In genomic region chr6:159168536-159169192, GRCh38 we compare ENCODE assay signal across 1 cellular context.
TF ChIP-seq lines count a peak whose summit lies in the region.

No MANE protein-coding gene starts in this region.

TF ChIP-seq in H1, 55 proteins besides CTCF, POLR2A, EP300 and RAD21 (continued from another document):
- TF ChIP-seq TAF7 (optimal IDR thresholded peaks at IDR 0.05; ENCODE audit: borderline replicate concordance, low read depth, low read length) (no peak), ASH2L (IDR thresholded peaks at IDR 0.05; ENCODE audit: low read length) (peak; percentile 30), CHD1 (IDR thresholded peaks at IDR 0.05; ENCODE audit: low read depth, low read length) (no peak), MAFK (IDR thresholded peaks at IDR 0.05; ENCODE audit: low read depth, low read length) (no peak), JUN (IDR thresholded peaks at IDR 0.05; ENCODE audit: low read depth, low read length) (no peak), SP2 (IDR thresholded peaks at IDR 0.05; ENCODE audit: low read length) (no peak), TBP (IDR thresholded peaks at IDR 0.05; ENCODE audit: low read depth, low read length) (no peak), HDAC6 (IDR thresholded peaks at IDR 0.05; ENCODE audit: low read depth, low read length) (no peak), CHD7 (IDR thresholded peaks at IDR 0.05; ENCODE audit: insufficient replicate concordance, low read length) (no peak), CREB1 (IDR thresholded peaks at IDR 0.05) (no peak), MAX (IDR thresholded peaks at IDR 0.05) (peak; percentile 92), PHF8 (conservative IDR thresholded peaks at IDR 0.05; ENCODE audit: low read depth, low read length) (no peak), FOSL1 (IDR thresholded peaks at IDR 0.05; ENCODE audit: insufficient read depth, low read depth, low read length) (no peak), SRF (IDR thresholded peaks at IDR 0.05; ENCODE audit: low read depth, low read length) (no peak), TEAD4 (IDR thresholded peaks at IDR 0.05; ENCODE audit: low read depth, low read length) (no peak), HDAC2 (IDR thresholded peaks at IDR 0.05; ENCODE audit: borderline replicate concordance in 1 of 2, low read depth in 2 of 2, low read length in 2 of 2) (no peak), EZH2 (IDR thresholded peaks at IDR 0.05; ENCODE audit: low read depth, low read length, severe bottlenecking) (peak; percentile 39), ATF3 (IDR thresholded peaks at IDR 0.05; ENCODE audit: insufficient read depth, low read depth, low read length) (no peak), YY1 (IDR thresholded peaks at IDR 0.05; ENCODE audit: low read depth, low read length) (no peak), CHD2 (IDR thresholded peaks at IDR 0.05; ENCODE audit: low read length) (no peak), RFX5 (IDR thresholded peaks at IDR 0.05; ENCODE audit: borderline replicate concordance, low read depth, low read length) (no peak), KDM1A (IDR thresholded peaks at IDR 0.05; ENCODE audit: borderline replicate concordance, low read length) (no peak), BRCA1 (IDR thresholded peaks at IDR 0.05; ENCODE audit: low read depth, low read length) (no peak), SIX5 (IDR thresholded peaks at IDR 0.05; ENCODE audit: low read depth, low read length) (no peak), GABPA (IDR thresholded peaks at IDR 0.05; ENCODE audit: borderline replicate concordance, insufficient read depth, low read length) (no peak), POLR2AphosphoS5 (IDR thresholded peaks at IDR 0.05; ENCODE audit: low read depth, low read length) (no peak), GTF2F1 (IDR thresholded peaks at IDR 0.05; ENCODE audit: borderline replicate concordance, low read depth, low read length) (no peak), CBX5 (IDR thresholded peaks at IDR 0.05; ENCODE audit: low read depth, low read length) (no peak), BACH1 (IDR thresholded peaks at IDR 0.05; ENCODE audit: low read length) (no peak), KDM5A (IDR thresholded peaks at IDR 0.05; ENCODE audit: low read length) (no peak), KDM4A (IDR thresholded peaks at IDR 0.05; ENCODE audit: low read depth, low read length, severe bottlenecking) (peak; percentile 37), NANOG (IDR thresholded peaks at IDR 0.05; ENCODE audit: insufficient read depth, low read depth, low read length, poor library complexity, severe bottlenecking) (no peak), SIRT6 (IDR thresholded peaks at IDR 0.05; ENCODE audit: low read length) (no peak), CEBPB (IDR thresholded peaks at IDR 0.05; ENCODE audit: low read depth, low read length) (no peak)
- TF ChIP-seq, protein P1, sequence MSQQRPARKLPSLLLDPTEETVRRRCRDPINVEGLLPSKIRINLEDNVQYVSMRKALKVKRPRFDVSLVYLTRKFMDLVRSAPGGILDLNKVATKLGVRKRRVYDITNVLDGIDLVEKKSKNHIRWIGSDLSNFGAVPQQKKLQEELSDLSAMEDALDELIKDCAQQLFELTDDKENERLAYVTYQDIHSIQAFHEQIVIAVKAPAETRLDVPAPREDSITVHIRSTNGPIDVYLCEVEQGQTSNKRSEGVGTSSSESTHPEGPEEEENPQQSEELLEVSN (IDR thresholded peaks at IDR 0.05) = peak; percentile 89
TF ChIP-seq in H1: peak in this region for 5.
